8 cellular contexts compared by ENCODE assay signal in the genomic region with DNA sequence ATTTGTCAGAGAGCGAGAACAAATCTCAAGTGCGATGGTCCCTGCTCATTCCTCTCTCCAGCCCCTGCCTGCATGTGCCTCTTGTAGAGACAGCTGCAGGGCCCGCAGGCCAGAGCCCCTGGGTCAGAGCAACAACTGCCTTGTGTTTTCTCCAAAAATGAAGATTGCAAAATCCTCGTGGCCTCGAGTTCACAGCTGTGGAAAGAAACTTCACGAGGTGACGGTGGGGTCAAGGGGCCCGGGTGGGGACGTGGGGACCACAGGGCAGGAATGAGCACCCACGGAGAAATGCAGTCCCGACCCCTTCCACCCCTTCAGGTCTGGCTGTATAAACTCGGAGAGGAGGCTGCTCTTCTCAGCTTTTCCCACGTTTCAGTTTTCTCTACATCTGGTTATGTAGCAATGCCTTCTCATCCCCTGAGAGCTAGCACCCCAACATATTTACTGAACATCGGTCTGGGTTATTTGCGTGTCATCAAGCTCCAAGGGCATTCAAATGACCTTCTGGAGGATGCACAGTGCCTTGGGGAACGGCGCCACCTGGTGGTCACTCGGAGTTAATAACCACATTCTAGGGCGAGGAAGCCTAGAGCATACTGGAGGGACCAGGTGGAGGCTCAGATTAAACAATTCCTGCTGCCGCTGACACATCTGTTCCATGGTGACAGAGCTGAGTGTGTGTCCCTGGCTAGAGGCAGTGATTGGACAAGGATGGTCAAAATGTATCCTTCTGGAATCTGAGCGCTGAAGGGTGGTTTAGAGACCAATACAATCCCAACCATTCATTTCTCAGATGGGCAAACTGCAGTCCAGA.
A peak's percentile ranks its signal among the peaks of the same experiment; 100 is the strongest.
DNase-seq lines count a peak whose midpoint lies in the region; ATAC-seq lines count a peak whose summit lies in the region.

No MANE protein-coding gene starts in this region.

- DNase-seq in AG08396 (ENCODE audit: low spot score) (peak; percentile 69), NCI-H2227 (lab: John Stamatoyannopoulos, UW; ENCODE audit: unreplicated experiment) (peak; percentile 85), cerebellum (ENCODE audit: low spot score) (peak; percentile 81), kidney tubule cell (ENCODE audit: low spot score) (peak; percentile 61)
- DNase-seq in activated CD4-positive, CD25-positive, alpha-beta regulatory T cell treated with anti-CD3 and anti-CD28 coated beads, Interleukin-2, amount 50 U/mL, for 16 hours (ENCODE audit: low read depth, low spot score), result peak; percentile 16
- peak; percentile 58 for DNase-seq in stimulated activated CD4-positive, alpha-beta T cell treated with anti-CD3 and anti-CD28 coated beads, Interleukin-4, amount 100 ng/mL, for 1 hour

- ATAC-seq in GM18858 (IDR thresholded peaks at IDR 0.05; ENCODE audit: unreplicated experiment) (peak; percentile 93), HG03060 (IDR thresholded peaks at IDR 0.05; ENCODE audit: low read depth, unreplicated experiment) (peak; percentile 86)

Comparison
In these comparisons a context has a peak if more than half of its experiments do, and no peak if none do; other contexts are left out.
1. Peak in every context shown above with its lines: DNase-seq and ATAC-seq.
2. DNase-seq: peak in every context shown above with its lines; median percentile 85 in NCI-H2227; 81 in cerebellum; 69 in AG08396; 61 in kidney tubule cell; 58 in stimulated activated CD4-positive, alpha-beta T cell treated with anti-CD3 and anti-CD28 coated beads, Interleukin-4, amount 100 ng/mL, for 1 hour; 16 in activated CD4-positive, CD25-positive, alpha-beta regulatory T cell treated with anti-CD3 and anti-CD28 coated beads, Interleukin-2, amount 50 U/mL, for 16 hours.